ENCODE assay signal across 8 cellular contexts in genomic region chr20:25750765-25751696, GRCh38. TPM values are rescaled to one million over a fixed set of nuclear protein-coding genes. Genes with fewer than 3 reads are reported as not detected.
DNase-seq lines count a peak whose midpoint lies in the region; ATAC-seq and TF ChIP-seq lines count a peak whose summit lies in the region.

No MANE protein-coding gene starts in this region.

- DNase-seq in AG10803 (ENCODE audit: low read depth) (peak; percentile 22), MG63 (peak; percentile 42), coronary artery (ENCODE audit: low spot score) (no peak), medulla oblongata (ENCODE audit: extremely low spot score) (peak; percentile 47), SJCRH30 (no peak)
- peak; percentile 27 to 38 for DNase-seq in activated CD4-positive, alpha-beta T cell treated with anti-CD3 and anti-CD28 coated beads for 24 hours (ENCODE audit: low read depth in 2 of 2)
- peak; percentile 21 for DNase-seq in stimulated activated CD8-positive, alpha-beta memory T cell treated with anti-CD3 and anti-CD28 coated beads, Interleukin-12 subunit alpha, Interleukin-12 subunit beta, amount 100 ng/mL, for 24 hours (ENCODE audit: extremely low read depth)

- H3K27me3 ChIP-seq in MG63 (no peaks in the 10 kb centered on the region), SJCRH30 (no peaks in the 10 kb centered on the region)

- H3K4me1 ChIP-seq in SJCRH30 = no peaks in the 10 kb centered on the region

- peak overlapping the region; percentile 57 for H3K4me3 ChIP-seq in AG10803 (ENCODE audit: low read length)
- peak overlapping the region; percentile 47 for H3K4me3 ChIP-seq in MG63
- H3K4me3 ChIP-seq in coronary artery = peak overlapping the region; percentile 72
- H3K4me3 ChIP-seq in SJCRH30 = no peak overlapping the region

- no peaks in the 10 kb centered on the region for H3K36me3 ChIP-seq in MG63
- no peaks in the 10 kb centered on the region for H3K36me3 ChIP-seq in SJCRH30

- ATAC-seq in GM19438 (IDR thresholded peaks at IDR 0.05; ENCODE audit: low read depth, unreplicated experiment) = peak; percentile 86

- no peak for TF ChIP-seq CTCF in AG10803 (conservative IDR thresholded peaks at IDR 0.05; ENCODE audit: low read length)
- TF ChIP-seq CTCF in coronary artery (IDR thresholded peaks at IDR 0.05) = no peak

- H3K27ac ChIP-seq in coronary artery (peak overlapping the region in 1 of 2 donors; percentile 32), SJCRH30 (no peak overlapping the region)

- H3K9me3 ChIP-seq in MG63 (no peaks in the 10 kb centered on the region), SJCRH30 (replicated peaks) (no peaks in the 10 kb centered on the region)

RNA-seq across cellular contexts. Expression of gene ZNF337, which starts 54.4 kb away (rescaled TPM):
- total RNA-seq in MG63 (2014; rRNA removed; shearing (Covaris generic); ENCODE audit: low replicate concordance) = 3.7 and 7.8 TPM in 2 replicates
- total RNA-seq in SJCRH30 (2014; rRNA removed; shearing (Covaris generic)) = 15.0 and 16.6 TPM in 2 replicates

Comparison
In these comparisons a context has a peak if more than half of its experiments do, and no peak if none do; other contexts are left out.
1. DNase-seq: peak in AG10803 (single experiment), MG63 (single experiment), activated CD4-positive, alpha-beta T cell treated with anti-CD3 and anti-CD28 coated beads for 24 hours (2 of 2), medulla oblongata (single experiment) and stimulated activated CD8-positive, alpha-beta memory T cell treated with anti-CD3 and anti-CD28 coated beads, Interleukin-12 subunit alpha, Interleukin-12 subunit beta, amount 100 ng/mL, for 24 hours (single experiment); none in coronary artery (single experiment) and SJCRH30 (0 of 2).